In the genomic region with DNA sequence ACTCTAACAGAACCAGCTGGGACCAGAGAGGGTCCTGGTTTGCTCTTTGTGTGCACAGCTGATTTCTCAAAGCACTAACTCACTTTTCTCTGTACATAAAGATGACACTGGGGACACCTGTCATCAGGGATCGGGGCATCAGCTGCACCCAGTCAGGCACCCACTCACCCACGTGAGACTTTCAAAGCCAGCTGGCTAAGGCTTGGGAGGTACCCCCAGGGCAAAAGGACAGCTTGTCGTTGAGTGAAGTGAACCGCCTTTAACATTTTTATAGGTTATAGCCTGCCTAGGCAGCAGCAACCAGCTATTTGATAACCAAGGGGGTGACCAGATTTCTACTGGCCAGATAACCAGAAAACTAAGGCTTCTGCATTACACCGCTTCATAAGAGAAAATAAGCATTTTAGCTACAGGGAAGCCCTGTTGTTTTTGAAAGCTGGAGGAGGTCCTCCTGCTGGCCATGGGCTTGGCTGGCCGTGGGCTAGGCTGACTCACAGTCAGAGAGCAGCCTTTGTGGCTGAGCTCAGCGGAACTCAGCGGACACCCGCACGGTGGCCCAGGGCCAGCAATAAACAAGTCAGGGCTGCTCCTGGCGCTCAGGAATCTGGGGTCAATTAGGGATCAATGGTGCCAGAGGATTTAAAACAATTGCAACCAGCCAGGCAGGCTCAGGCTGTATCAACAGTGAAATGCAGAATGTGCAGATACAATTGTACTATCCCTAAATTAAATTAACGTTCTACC, we compare ENCODE assay signal across 9 cellular contexts. TPM values are rescaled to one million over a fixed set of nuclear protein-coding genes. Genes with fewer than 3 reads are reported as not detected.
DNase-seq lines count a peak whose midpoint lies in the region; ATAC-seq lines count a peak whose summit lies in the region.
"Had no signal": no experiment of that assay in that cellular context is flagged by ENCODE, and none has a peak within 500 bp of the region (broad histone marks: within the 10 kb centered on the region; RNA-seq: fewer than 3 reads in every experiment).

No MANE protein-coding gene starts in this region.

- no peaks in the 10 kb centered on the region for H3K36me3 ChIP-seq in SJCRH30
- H3K36me3 ChIP-seq: HAP-1 had no signal

- no peak for ATAC-seq in HG03108 (IDR thresholded peaks at IDR 0.05; ENCODE audit: unreplicated experiment)
- no peak for ATAC-seq in effector memory CD8-positive, alpha-beta T cell (replicated peaks)

- no peak overlapping the region for H3K4me3 Mint-ChIP-seq in effector memory CD8-positive, alpha-beta T cell

- no peaks in the 10 kb centered on the region for H3K27me3 ChIP-seq in SJCRH30

- no peaks in the 10 kb centered on the region for H3K36me3 Mint-ChIP-seq in effector memory CD8-positive, alpha-beta T cell (ENCODE audit: insufficient read depth)

- H3K4me3 ChIP-seq in SJCRH30, result peak overlapping the region; percentile 24
- H3K4me3 ChIP-seq: HAP-1 had no signal

- no peak overlapping the region for H3K27ac Mint-ChIP-seq in effector memory CD8-positive, alpha-beta T cell

- no peaks in the 10 kb centered on the region for H3K9me3 ChIP-seq in SJCRH30 (replicated peaks)
- H3K9me3 ChIP-seq: HAP-1 had no signal

- no peaks in the 10 kb centered on the region for H3K9me3 Mint-ChIP-seq in effector memory CD8-positive, alpha-beta T cell

- H3K4me1 Mint-ChIP-seq in effector memory CD8-positive, alpha-beta T cell (ENCODE audit: low read depth in 2 of 2), result peaks cover 22% of the 10 kb centered on the region in 2 donors

- DNase-seq in ELF-1 (ENCODE audit: low read depth, low spot score) (peak; percentile 93), SJCRH30 (peak; percentile 93 to 94), fibroblast of peridontal ligament (ENCODE audit: extremely low read depth) (peak; percentile 96), nucleus accumbens (lab: John Stamatoyannopoulos, UW) (peak in 42 of 56 donors; percentile 14 to 87 (median 42)), activated gamma-delta T cell treated with Interleukin-2 at 50 U/mL for 16 hours (no peak)
- DNase-seq in effector memory CD8-positive, alpha-beta T cell, result no peak
- no peak for DNase-seq in activated CD4-positive, alpha-beta T cell treated with anti-CD3 and anti-CD28 coated beads, Interleukin-2, amount 50 U/mL, for 1 hour

- no peaks in the 10 kb centered on the region for H3K27me3 Mint-ChIP-seq in effector memory CD8-positive, alpha-beta T cell

- peaks cover 39% of the 10 kb centered on the region for H3K4me1 ChIP-seq in SJCRH30

- H3K27ac ChIP-seq in SJCRH30, result peak overlapping the region; percentile 54

RNA-seq across cellular contexts. Expression of gene ALOX5AP, which starts 57.1 kb away (rescaled TPM):
- 0.73 and 0.76 TPM in 2 replicates for total RNA-seq in SJCRH30 (2014; rRNA removed; shearing (Covaris generic))

Comparison
In these comparisons a context has a peak if more than half of its experiments do, and no peak if none do; other contexts are left out.
1. DNase-seq: peak in ELF-1 (single experiment), SJCRH30 (2 of 2), fibroblast of peridontal ligament (single experiment) and nucleus accumbens (42 of 56); none in effector memory CD8-positive, alpha-beta T cell (0 of 3), activated gamma-delta T cell treated with Interleukin-2 at 50 U/mL for 16 hours (single experiment) and activated CD4-positive, alpha-beta T cell treated with anti-CD3 and anti-CD28 coated beads, Interleukin-2, amount 50 U/mL, for 1 hour (single experiment).